24 cellular contexts compared by ENCODE assay signal in the genomic region with DNA sequence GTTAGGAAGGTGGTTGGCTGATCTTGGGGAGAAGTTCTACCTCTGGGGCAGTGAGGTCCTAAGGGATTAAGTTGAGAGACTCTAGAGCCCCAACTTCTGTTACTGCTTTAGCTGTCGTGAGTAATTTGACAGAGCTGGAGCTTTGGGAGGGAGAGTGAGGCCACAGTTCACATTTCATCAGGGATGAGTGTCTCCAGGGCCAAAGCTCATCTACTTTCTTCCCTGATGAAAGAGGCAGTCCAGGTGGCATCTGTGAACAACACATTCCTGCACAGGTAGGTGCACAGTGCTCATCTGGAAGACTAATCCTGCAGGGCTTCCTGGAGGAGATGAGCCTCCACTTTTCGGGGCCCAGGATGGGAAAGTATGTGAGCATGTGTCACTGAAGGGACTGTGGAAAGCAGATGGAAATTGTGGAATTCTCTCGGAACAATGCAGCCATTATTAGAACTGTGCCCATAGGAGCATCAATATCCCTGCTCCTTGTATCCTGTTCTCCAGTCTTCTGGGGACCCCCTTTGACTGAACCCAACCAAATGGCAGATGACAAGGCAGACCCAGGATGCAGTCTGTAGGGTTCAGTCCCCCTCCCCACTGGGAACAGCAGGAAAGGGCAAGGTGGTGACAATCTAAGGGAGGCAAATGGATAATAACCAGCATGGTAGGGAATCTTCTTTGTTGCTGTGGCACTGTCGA. TPM values are rescaled to one million over a fixed set of nuclear protein-coding genes. Genes with fewer than 3 reads are reported as not detected.
A peak's percentile ranks its signal among the peaks of the same experiment; 100 is the strongest.
DNase-seq lines count a peak whose midpoint lies in the region; ATAC-seq, FAIRE-seq and TF ChIP-seq lines count a peak whose summit lies in the region.
"Had no signal": no experiment of that assay in that cellular context is flagged by ENCODE, and none has a peak within 500 bp of the region (broad histone marks: within the 10 kb centered on the region; RNA-seq: fewer than 3 reads in every experiment).

No MANE protein-coding gene starts in this region.

- peaks cover 23% of the 10 kb centered on the region for H3K4me1 Mint-ChIP-seq in activated CD4-positive, alpha-beta T cell treated with anti-CD3 and anti-CD28 coated beads, Interleukin-2, amount 10 ng/mL, durations not matched to agents 24 days and 14 days
- H3K4me1 Mint-ChIP-seq in H9, result peaks cover 6 to 9% of the 10 kb centered on the region in 2 experiments; a peak in 2 of 4 replicates
- peaks cover 39 to 40% of the 10 kb centered on the region in 2 donors for H3K4me1 Mint-ChIP-seq in natural killer cell treated with Interleukin-12 subunit alpha and Interleukin-12 subunit beta and Interleukin-15 and Interleukin-18, amount 100 ng/mL, for 72 hours (ENCODE audit: low read depth in 2 of 2)

- H3K27ac ChIP-seq in H9 (ENCODE audit: insufficient read length, low read depth, low read length) (no peak overlapping the region), K562 (ENCODE audit: extremely low read depth, low read depth, low read length) (no peak overlapping the region)
- H3K27ac ChIP-seq: upper lobe of right lung had no signal

- no peak overlapping the region for H3T11ph ChIP-seq in H9 (ENCODE audit: low read length)

- H3K27me3 Mint-ChIP-seq in activated CD4-positive, alpha-beta T cell treated with anti-CD3 and anti-CD28 coated beads, Interleukin-2, amount 10 ng/mL, durations not matched to agents 24 days and 14 days, result no peaks in the 10 kb centered on the region
- H3K27me3 Mint-ChIP-seq in H9 (ENCODE audit: low read depth), result no peaks in the 10 kb centered on the region
- no peaks in the 10 kb centered on the region for H3K27me3 Mint-ChIP-seq in natural killer cell treated with Interleukin-12 subunit alpha and Interleukin-12 subunit beta and Interleukin-15 and Interleukin-18, amount 100 ng/mL, for 72 hours

- H3K27me3 ChIP-seq in H9 (ENCODE audit: insufficient read depth, low read length) (no peaks in the 10 kb centered on the region), K562 (ENCODE audit: control insufficient read depth in 2 of 2, insufficient read depth in 2 of 2, low read length in 2 of 2) (no peaks in the 10 kb centered on the region)
- H3K27me3 ChIP-seq: upper lobe of right lung had no signal

- H3K23me2 ChIP-seq in H9 (ENCODE audit: insufficient read length, low read depth, low read length, poor library complexity, severe bottlenecking), result no peaks in the 10 kb centered on the region

- H4K20me1 ChIP-seq in H9 (ENCODE audit: control insufficient read depth, insufficient read depth, insufficient read length) (no peaks in the 10 kb centered on the region), K562 (replicated peaks; ENCODE audit: control insufficient read depth, insufficient read depth, low read length) (peaks cover 20% of the 10 kb centered on the region)

- H3K23ac ChIP-seq in H9 (ENCODE audit: insufficient read length, low read depth, low read length), result no peak overlapping the region

- H2BK20ac ChIP-seq in H9 (ENCODE audit: low read depth, low read length, poor library complexity, severe bottlenecking), result no peak overlapping the region

- no peaks in the 10 kb centered on the region for H3K9me1 ChIP-seq in K562 (ENCODE audit: control insufficient read depth, insufficient read depth, low read length)

- DNase-seq in activated CD4-positive, alpha-beta T cell treated with anti-CD3 and anti-CD28 coated beads, Interleukin-2, amount 10 ng/mL, durations not matched to agents 24 days and 14 days, result peak; percentile 48
- no peak for DNase-seq in activated CD4-positive, alpha-beta T cell treated with anti-CD3 and anti-CD28 coated beads, Interleukin-2, amount 50 U/mL, for 48 hours
- DNase-seq in H9 (no peak), K562 (ENCODE audit: extremely low read depth in 1 of 4, low spot score in 3 of 4) (no peak), GDM1 (lab: John Stamatoyannopoulos, UW) (no peak), OCI-M2 (lab: John Stamatoyannopoulos, UW; ENCODE audit: unreplicated experiment) (no peak), H4 (ENCODE audit: low spot score) (no peak)
- DNase-seq in natural killer cell treated with Interleukin-12 subunit alpha and Interleukin-12 subunit beta and Interleukin-15 and Interleukin-18, amount 100 ng/mL, for 72 hours (ENCODE audit: low spot score), result no peak
- DNase-seq: 8988T; activated CD4-positive, alpha-beta T cell treated with anti-CD3 and anti-CD28 coated beads, Interleukin-2, amount 50 U/mL, for 1 hour; activated naive CD4-positive, alpha-beta T cell; activated T-cell treated with anti-CD3 and anti-CD28 coated beads for 4 hours; AML-193; GF-D8; NCI-H187; T-helper 9 cell; upper lobe of right lung had no signal

- TF ChIP-seq EP300 in K562 (IDR thresholded peaks at IDR 0.05; ENCODE audit: low read length), result no peak

- peaks cover 68% of the 10 kb centered on the region for H3K36me3 ChIP-seq in K562 (ENCODE audit: control insufficient read depth, insufficient read depth, low read length)

- peaks cover 59% of the 10 kb centered on the region for H3K36me3 Mint-ChIP-seq in activated CD4-positive, alpha-beta T cell treated with anti-CD3 and anti-CD28 coated beads, Interleukin-2, amount 10 ng/mL, durations not matched to agents 24 days and 14 days (ENCODE audit: low read depth)
- H3K36me3 Mint-ChIP-seq in H9 (ENCODE audit: insufficient read depth in 1 of 3, low read depth in 3 of 3), result peaks cover 47 to 70% (median 65%) of the 10 kb centered on the region in 3 experiments; a peak in 6 of 7 replicates
- peaks cover 39% of the 10 kb centered on the region for H3K36me3 Mint-ChIP-seq in natural killer cell treated with Interleukin-12 subunit alpha and Interleukin-12 subunit beta and Interleukin-15 and Interleukin-18, amount 100 ng/mL, for 72 hours

- WGBS in H9 (ENCODE audit: extremely low coverage, insufficient read length, low lambda C conversion rate), result no CpG with 5 or more reads among the region's 4 CpGs
- 80% methylated on average over 4 of the region's 4 CpGs for WGBS in K562 (ENCODE audit: insufficient coverage, low coverage, missing lambda C conversion rate)

- no peak overlapping the region for H3K27ac Mint-ChIP-seq in activated CD4-positive, alpha-beta T cell treated with anti-CD3 and anti-CD28 coated beads, Interleukin-2, amount 10 ng/mL, durations not matched to agents 24 days and 14 days
- peak overlapping the region in 2 of 3 experiments; percentile 21 to 59; a peak in 3 of 7 replicates for H3K27ac Mint-ChIP-seq in H9
- H3K27ac Mint-ChIP-seq in natural killer cell treated with Interleukin-12 subunit alpha and Interleukin-12 subunit beta and Interleukin-15 and Interleukin-18, amount 100 ng/mL, for 72 hours, result peak overlapping the region; percentile 9 to 53

- H3K4me3 Mint-ChIP-seq in activated CD4-positive, alpha-beta T cell treated with anti-CD3 and anti-CD28 coated beads, Interleukin-2, amount 10 ng/mL, durations not matched to agents 24 days and 14 days, result no peak overlapping the region
- H3K4me3 Mint-ChIP-seq in H9, result no peak overlapping the region
- H3K4me3 Mint-ChIP-seq in natural killer cell treated with Interleukin-12 subunit alpha and Interleukin-12 subunit beta and Interleukin-15 and Interleukin-18, amount 100 ng/mL, for 72 hours, result no peak overlapping the region

- no peak overlapping the region for H3K18ac ChIP-seq in H9 (ENCODE audit: insufficient read length, low read depth, low read length)

- H2AFZ ChIP-seq in H9 (ENCODE audit: low read length) (no peak overlapping the region), K562 (ENCODE audit: low read depth, low read length) (no peak overlapping the region)

- H3K79me1 ChIP-seq in H9 (ENCODE audit: insufficient read depth, low read depth, low read length, poor library complexity, severe bottlenecking), result peaks cover 9% of the 10 kb centered on the region

- H3K14ac ChIP-seq in H9 (ENCODE audit: insufficient read depth, low read length), result no peak overlapping the region

- intact Hi-C loops in activated CD4-positive, alpha-beta T cell treated with anti-CD3 and anti-CD28 coated beads, Interleukin-2, amount 10 ng/mL, durations not matched to agents 24 days and 14 days (cut with micrococcal nuclease), result no loop called here
- intact Hi-C loops in K562 (cut with micrococcal nuclease), result no loop called here

- no peak overlapping the region for H4K8ac ChIP-seq in H9 (replicated peaks; ENCODE audit: insufficient read length, low read depth, low read length)

- no peak overlapping the region for H2BK12ac ChIP-seq in H9 (ENCODE audit: insufficient read length, low read depth, low read length)

- TF ChIP-seq RAD21 in K562 (CRISPR knock-in tag; conservative IDR thresholded peaks at IDR 0.05 in 1 of 2, IDR thresholded peaks at IDR 0.05 in 1 of 2), result no peak

- no TSS peak for BruUV-seq in K562 (replicated peaks; lab: Mats Ljungman, UMichigan)

- H3K9me3 ChIP-seq in H9 (ENCODE audit: control insufficient read depth, low read depth, low read length), result no peaks in the 10 kb centered on the region
- no peaks in the 10 kb centered on the region for H3K9me3 ChIP-seq in K562 (replicated peaks; ENCODE audit: control insufficient read depth, insufficient read depth, low read depth, low read length)
- H3K9me3 ChIP-seq: upper lobe of right lung had no signal

- no peak overlapping the region for H3K9ac ChIP-seq in H9 (ENCODE audit: extremely low read depth, insufficient read length, low read length)
- no peak overlapping the region for H3K9ac ChIP-seq in K562 (ENCODE audit: insufficient read depth in 1 of 2, low read depth in 2 of 2, low read length in 2 of 2)

- no peak overlapping the region for H3K4me2 ChIP-seq in H9 (ENCODE audit: insufficient read depth, insufficient read length, low read length)
- H3K4me2 ChIP-seq in K562 (ENCODE audit: insufficient read depth, low read length), result no peak overlapping the region

- ATAC-seq in K562, result peak; percentile 26
- ATAC-seq in natural killer cell treated with Interleukin-12 subunit alpha and Interleukin-12 subunit beta and Interleukin-15 and Interleukin-18, amount 100 ng/mL, for 72 hours, result peak in 1 of 2 donors; percentile 13
- ATAC-seq: upper lobe of right lung had no signal

- no peaks in the 10 kb centered on the region for H3K4me1 ChIP-seq in H9 (ENCODE audit: insufficient read depth, low read length)
- no peaks in the 10 kb centered on the region for H3K4me1 ChIP-seq in K562 (replicated peaks in 1 of 2; ENCODE audit: control insufficient read depth in 2 of 2, insufficient read depth in 2 of 2, low read length in 2 of 2)
- H3K4me1 ChIP-seq: upper lobe of right lung had no signal

- TF ChIP-seq CTCF in H9 (conservative IDR thresholded peaks at IDR 0.05) (no peak), K562 (IDR thresholded peaks at IDR 0.05 in 2 of 3, conservative IDR thresholded peaks at IDR 0.05 in 1 of 3; ENCODE audit: insufficient read depth in 2 of 3, low read depth in 1 of 3, low read length in 3 of 3) (no peak)

- CTCF ChIA-PET in K562 (lab: Yijun Ruan, JAX; ENCODE audit: low intra/inter-chr PET ratio), result no interaction called here

- no peak for FAIRE-seq in K562 (lab: Jason Lieb, UNC)
- FAIRE-seq: H54, islet of Langerhans had no signal

- POLR2A ChIA-PET in K562 (lab: Yijun Ruan, JAX), result interaction anchor here (1.0 to 1.7 kb wide), 8 partner anchors 7 to 140 kb away, joined by 3 to 8 read pairs (median 3); a partner anchor contains a TSS

- H2BK120ac ChIP-seq in H9 (ENCODE audit: low read depth, low read length, poor library complexity, severe bottlenecking), result no peak overlapping the region

- no peak overlapping the region for H2AK5ac ChIP-seq in H9 (ENCODE audit: insufficient read length, low read length)

- in situ Hi-C loops in K562 (cut with MboI), result no loop called here

- no peak overlapping the region for H2BK15ac ChIP-seq in H9 (ENCODE audit: low read depth, low read length)

- no peak overlapping the region for H4K91ac ChIP-seq in H9 (ENCODE audit: insufficient read length, low read depth, low read length)

- no peak overlapping the region for H4K5ac ChIP-seq in H9 (ENCODE audit: insufficient read length, low read depth, low read length)

- TF ChIP-seq POLR2A in K562 (conservative IDR thresholded peaks at IDR 0.05), result 0 out of 2 replicates have a peak, but pooled peaks have one; percentile 21

- H3K79me2 ChIP-seq in H9 (ENCODE audit: insufficient read depth, low read length) (peaks cover 11% of the 10 kb centered on the region; the same call in 1 of the 2 replicates), K562 (ENCODE audit: control insufficient read depth, insufficient read depth, low read length) (peaks cover 21% of the 10 kb centered on the region)

- H3K9me3 Mint-ChIP-seq in activated CD4-positive, alpha-beta T cell treated with anti-CD3 and anti-CD28 coated beads, Interleukin-2, amount 10 ng/mL, durations not matched to agents 24 days and 14 days, result no peaks in the 10 kb centered on the region
- H3K9me3 Mint-ChIP-seq in H9, result no peaks in the 10 kb centered on the region
- no peaks in the 10 kb centered on the region for H3K9me3 Mint-ChIP-seq in natural killer cell treated with Interleukin-12 subunit alpha and Interleukin-12 subunit beta and Interleukin-15 and Interleukin-18, amount 100 ng/mL, for 72 hours

- H3K4ac ChIP-seq in H9 (ENCODE audit: low read depth, low read length), result no peak overlapping the region

- no peak overlapping the region for H2BK5ac ChIP-seq in H9 (ENCODE audit: insufficient read length, low read length)

- H3K56ac ChIP-seq in H9 (ENCODE audit: insufficient read length, low read depth, low read length), result no peak overlapping the region

- no peak overlapping the region for H3K4me3 ChIP-seq in K562
- H3K4me3 ChIP-seq: upper lobe of right lung had no signal

RNA-seq across cellular contexts. Expression of a gene that starts 9.0 kb away (rescaled TPM):
- total RNA-seq in activated CD4-positive, alpha-beta T cell treated with anti-CD3 and anti-CD28 coated beads, Interleukin-2, amount 10 ng/mL, durations not matched to agents 24 days and 14 days, result 36.6 and 37.2 TPM in 2 replicates
- total RNA-seq in H9 (2021) (38.7 and 39.3 TPM in 2 replicates), K562 (2014; rRNA removed) (13.0 and 17.2 TPM in 2 replicates), K562 (2014; rRNA removed; fragmentation: Illumina TruSeq; extraction: Trizol) (12.8 and 15.0 TPM in 2 replicates), K562 (2015; rRNA removed; fragmentation: Illumina TruSeq; extraction: Trizol) (11.2 and 11.9 TPM in 2 replicates), K562 (2021) (19.1 and 24.5 TPM in 2 replicates)
- total RNA-seq in K562 (2011; cell fraction: chromatin; rRNA removed; ENCODE audit: low replicate concordance), result 14.2 and 14.6 TPM in 2 replicates
- total RNA-seq in K562 (2011; cell fraction: nucleolus; rRNA removed), result 8.4 and 9.3 TPM in 2 replicates
- 17.1 and 28.1 TPM in 2 replicates for total RNA-seq in K562 (2011; cell fraction: nucleoplasm; rRNA removed)
- polyA plus RNA-seq in K562 (2011; rRNA removed) (12.2 and 18.4 TPM in 2 replicates), K562 (2014; fragmentation: Illumina TruSeq; extraction: Trizol) (23.8 and 26.0 TPM in 2 replicates), K562 (2014; fragmentation: Nextera tagmentation; extraction: Ambion mirVana) (1 to 10 TPM; 1.8 to 2.3 TPM), K562 (2014; rRNA removed) (19.9 and 22.6 TPM in 2 replicates)
- 11.2 and 12.5 TPM in 2 replicates for polyA plus RNA-seq in K562 (2011; cell fraction: cytosol; rRNA removed)
- polyA plus RNA-seq in K562 (2011; cell fraction: nucleus; rRNA removed), result 8.7 and 10.1 TPM in 2 replicates
- polyA plus RNA-seq in K562 (2012), result 19.5 and 41.0 TPM in 2 replicates
- polyA minus RNA-seq in K562 (2011; rRNA and poly(A)+ RNA removed), result 16.5 and 19.5 TPM in 2 replicates
- polyA minus RNA-seq in K562 (2011; cell fraction: cytosol; rRNA and poly(A)+ RNA removed), result 5.9 and 10.6 TPM in 2 replicates
- polyA minus RNA-seq in K562 (2011; cell fraction: nucleus; rRNA and poly(A)+ RNA removed), result 5.9 and 9.1 TPM in 2 replicates
- total RNA-seq in natural killer cell treated with Interleukin-12 subunit alpha and Interleukin-12 subunit beta and Interleukin-15 and Interleukin-18, amount 100 ng/mL, for 72 hours, result 10 to 100 TPM; 27.9 to 37.9 TPM
- total RNA-seq in H4 (2014; rRNA removed; shearing (Covaris generic)), result 10.6 and 14.5 TPM in 2 replicates

RNA-seq across cellular contexts. Expression of a gene that starts 55.9 kb away (rescaled TPM):
- 0.07 and 0.14 TPM in 2 replicates for total RNA-seq in activated CD4-positive, alpha-beta T cell treated with anti-CD3 and anti-CD28 coated beads, Interleukin-2, amount 10 ng/mL, durations not matched to agents 24 days and 14 days
- 0.11 and 0.15 TPM in 2 replicates for total RNA-seq in H9 (2021)
- not detected in 2 replicates for total RNA-seq in K562 (2011; cell fraction: chromatin; rRNA removed; ENCODE audit: low replicate concordance)
- total RNA-seq in K562 (2011; cell fraction: nucleolus; rRNA removed), result not detected in 2 replicates
- total RNA-seq in K562 (2011; cell fraction: nucleoplasm; rRNA removed), result not detected in 2 replicates
- not detected in 2 replicates for total RNA-seq in K562 (2014; rRNA removed)
- total RNA-seq in K562 (2014; rRNA removed; fragmentation: Illumina TruSeq; extraction: Trizol), result not detected in 2 replicates
- not detected in 2 replicates for total RNA-seq in K562 (2015; rRNA removed; fragmentation: Illumina TruSeq; extraction: Trizol)
- not detected in 2 replicates for total RNA-seq in K562 (2021)
- polyA plus RNA-seq in K562 (2011; rRNA removed), result not detected in 2 replicates
- not detected in 2 replicates for polyA plus RNA-seq in K562 (2011; cell fraction: cytosol; rRNA removed)
- polyA plus RNA-seq in K562 (2011; cell fraction: nucleus; rRNA removed), result not detected in 2 replicates
- polyA plus RNA-seq in K562 (2012), result not detected in 2 replicates
- polyA plus RNA-seq in K562 (2014; fragmentation: Illumina TruSeq; extraction: Trizol), result not detected in 2 replicates
- not detected for polyA plus RNA-seq in K562 (2014; fragmentation: Nextera tagmentation; extraction: Ambion mirVana)
- polyA plus RNA-seq in K562 (2014; rRNA removed), result not detected in 2 replicates
- not detected in 2 replicates for polyA minus RNA-seq in K562 (2011; rRNA and poly(A)+ RNA removed)
- not detected in 2 replicates for polyA minus RNA-seq in K562 (2011; cell fraction: cytosol; rRNA and poly(A)+ RNA removed)
- polyA minus RNA-seq in K562 (2011; cell fraction: nucleus; rRNA and poly(A)+ RNA removed), result not detected in 2 replicates
- under 1 TPM in 1 of 2 donors, not detected in 1; 0.25 TPM for total RNA-seq in natural killer cell treated with Interleukin-12 subunit alpha and Interleukin-12 subunit beta and Interleukin-15 and Interleukin-18, amount 100 ng/mL, for 72 hours
- 0.02 TPM in 1 of 2 replicates, not detected in the other for total RNA-seq in H4 (2014; rRNA removed; shearing (Covaris generic))
- total RNA-seq: fibroblast of lung, LHCN-M2, posterior vena cava, subcutaneous adipose tissue, upper lobe of right lung had no signal
- polyA plus RNA-seq: fibroblast of lung, liver had no signal
